Comparison of ENCODE assay signal across 9 cellular contexts in the genomic region with DNA sequence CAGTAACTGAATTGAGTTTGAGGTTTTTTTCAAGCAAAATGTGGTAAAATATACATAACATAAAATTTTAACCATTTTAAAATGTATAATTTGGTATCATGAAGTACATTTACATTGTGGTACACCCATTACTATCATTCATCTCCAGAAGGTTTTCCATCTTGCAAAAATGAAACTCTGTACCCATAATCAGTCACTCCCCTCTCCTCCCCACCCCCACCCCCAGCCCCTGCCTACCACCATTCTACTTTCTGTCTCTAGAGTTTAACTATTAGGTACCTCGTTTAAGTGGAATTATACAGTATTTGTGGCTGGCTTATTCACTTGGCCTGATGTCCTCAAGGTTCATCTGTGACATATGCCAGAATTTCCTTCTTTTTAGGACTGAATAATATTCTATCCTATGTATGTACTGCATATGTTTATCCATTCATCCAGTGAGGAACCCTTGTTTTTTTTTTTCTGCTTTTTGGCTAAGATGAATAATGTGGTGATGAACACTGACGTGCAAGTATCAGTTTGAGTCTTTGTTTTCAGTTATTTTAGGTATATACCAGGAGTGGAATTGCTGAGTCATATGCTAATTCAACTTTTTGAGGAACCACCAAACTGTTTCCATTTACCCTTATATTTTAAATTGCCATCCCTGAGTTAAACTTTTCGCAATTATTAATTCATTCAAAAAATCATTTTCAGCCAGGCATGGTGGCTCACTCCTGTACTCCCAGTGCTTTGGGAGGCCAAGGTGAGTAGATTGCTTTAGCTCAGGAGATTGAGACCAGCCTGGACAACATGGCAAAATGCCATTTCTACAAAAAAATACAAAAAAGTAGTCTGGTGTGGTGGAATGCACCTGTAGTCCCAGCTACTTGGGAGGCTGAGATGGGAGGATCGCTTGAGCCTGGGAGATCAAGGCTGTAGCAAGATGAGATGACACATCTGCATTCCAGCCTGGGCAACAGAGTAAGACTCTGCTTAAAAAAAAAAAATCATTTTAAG.
A peak's percentile ranks its signal among the peaks of the same experiment; 100 is the strongest.
DNase-seq lines count a peak whose midpoint lies in the region; ATAC-seq, FAIRE-seq and TF ChIP-seq lines count a peak whose summit lies in the region.
"Had no signal": no experiment of that assay in that cellular context is flagged by ENCODE, and none has a peak within 500 bp of the region (broad histone marks: within the 10 kb centered on the region; RNA-seq: fewer than 3 reads in every experiment).

No MANE protein-coding gene starts in this region.

- intact Hi-C loops in HCT116 (cut with micrococcal nuclease): no loop called here
- intact Hi-C loops in dendritic cell treated with granulocyte-macrophage colony-stimulating factor and Interleukin-4, amounts not matched to agents 40 ng/mL and 50 ng/mL, for 4 days (cut with micrococcal nuclease): loop anchor here (1.0 kb wide), 1 partner anchor 15 kb away; no protein-coding TSS in a partner anchor
- intact Hi-C loops in kidney (cut with DNase I): no loop called here

- BruUV-seq in HCT116 (replicated peaks; lab: Mats Ljungman, UMichigan): no TSS peak

- no peak overlapping the region for H2AFZ ChIP-seq in HCT116 (ENCODE audit: low read depth, low read length, poor library complexity, severe bottlenecking)

- H3K4me3 ChIP-seq in HCT116 (replicated peaks in 1 of 2; ENCODE audit: low read depth in 1 of 2, low read length in 2 of 2) (no peak overlapping the region), kidney (ENCODE audit: low read length in 2 of 2) (no peak overlapping the region)

- H3K27me3 Mint-ChIP-seq in dendritic cell treated with granulocyte-macrophage colony-stimulating factor and Interleukin-4, amounts not matched to agents 40 ng/mL and 50 ng/mL, for 4 days: no peaks in the 10 kb centered on the region

- H3K4me1 Mint-ChIP-seq in dendritic cell treated with granulocyte-macrophage colony-stimulating factor and Interleukin-4, amounts not matched to agents 40 ng/mL and 50 ng/mL, for 4 days (ENCODE audit: low read depth): peaks cover 63% of the 10 kb centered on the region
- H3K4me1 Mint-ChIP-seq: IgD-negative memory B cell had no signal

- peak overlapping the region; percentile 69; the same call in 1 of the 2 replicates for H3K27ac ChIP-seq in HCT116 (ENCODE audit: low read depth, low read length)
- H3K27ac ChIP-seq in kidney (ENCODE audit: low read depth in 2 of 2, low read length in 2 of 2): no peak overlapping the region

- no peaks in the 10 kb centered on the region for H3K9me2 ChIP-seq in HCT116 (ENCODE audit: insufficient read depth)

- H3K9me3 ChIP-seq in HCT116 (ENCODE audit: control insufficient read depth in 1 of 2, insufficient read depth in 1 of 2, low read depth in 1 of 2, low read length in 2 of 2) (no peaks in the 10 kb centered on the region), kidney (ENCODE audit: control insufficient read depth in 1 of 2, low read length in 2 of 2) (no peaks in the 10 kb centered on the region)

- H3K27me3 ChIP-seq in HCT116 (ENCODE audit: insufficient read depth, low read length): no peaks in the 10 kb centered on the region

- H3K4me1 ChIP-seq in HCT116 (ENCODE audit: control insufficient read depth in 1 of 2, insufficient read depth in 2 of 2, low read length in 2 of 2) (peaks cover 52 to 99% of the 10 kb centered on the region in 2 experiments), kidney (ENCODE audit: control insufficient read depth in 1 of 2, insufficient read depth in 1 of 2, low read depth in 1 of 2, low read length in 2 of 2) (peaks cover 0 to 3% of the 10 kb centered on the region in 2 donors)

- H3K9ac ChIP-seq in HCT116 (ENCODE audit: low read length): peak overlapping the region; percentile 32; the same call in 1 of the 2 replicates
- no peak overlapping the region for H3K9ac ChIP-seq in kidney (ENCODE audit: low read length in 2 of 2)

- POLR2A ChIA-PET in HCT116 (lab: Charles Lee): no interaction called here

- ATAC-seq in HCT116: no peak

- TF ChIP-seq CTCF in HCT116 (IDR thresholded peaks at IDR 0.05 in 2 of 3, conservative IDR thresholded peaks at IDR 0.05 in 1 of 3; ENCODE audit: borderline replicate concordance in 1 of 3, insufficient read depth in 1 of 3, low read depth in 2 of 3, low read length in 2 of 3) (no peak), kidney (IDR thresholded peaks at IDR 0.05; ENCODE audit: borderline replicate concordance, extremely low read depth, insufficient read depth) (no peak)

- no peak for TF ChIP-seq RAD21 in HCT116 (IDR thresholded peaks at IDR 0.05; ENCODE audit: low read depth)

- no peak for TF ChIP-seq POLR2A in HCT116 (IDR thresholded peaks at IDR 0.05; ENCODE audit: borderline replicate concordance, extremely low read depth, insufficient read depth, insufficient read length)

- H3K79me2 ChIP-seq in HCT116 (ENCODE audit: insufficient read depth, low read length): peaks cover 8% of the 10 kb centered on the region; the same call in 1 of the 2 replicates

- H3K4me2 ChIP-seq in HCT116 (ENCODE audit: low read length): peak overlapping the region; percentile 74

- no peaks in the 10 kb centered on the region for H3K36me3 ChIP-seq in HCT116 (ENCODE audit: control insufficient read depth in 1 of 2, insufficient read depth in 2 of 2, low read length in 2 of 2)
- no peaks in the 10 kb centered on the region for H3K36me3 ChIP-seq in kidney (ENCODE audit: control insufficient read depth in 1 of 2, insufficient read depth in 2 of 2, low read length in 2 of 2)

- RAD21 ChIA-PET in HCT116 (lab: Charles Lee; ENCODE audit: low non-redundant PET in 1 of 2, low total read pairs in 2 of 2, uncharacterized antibody in 2 of 2, unreplicated experiment in 2 of 2): no interaction called here

- CTCF ChIA-PET in HCT116 (lab: Charles Lee): no interaction called here

- peak overlapping the region; percentile 41 for H3K4me3 Mint-ChIP-seq in dendritic cell treated with granulocyte-macrophage colony-stimulating factor and Interleukin-4, amounts not matched to agents 40 ng/mL and 50 ng/mL, for 4 days
- H3K4me3 Mint-ChIP-seq: IgD-negative memory B cell had no signal

- H4K20me1 ChIP-seq in HCT116 (ENCODE audit: insufficient read depth): no peaks in the 10 kb centered on the region

- H3K27ac Mint-ChIP-seq in dendritic cell treated with granulocyte-macrophage colony-stimulating factor and Interleukin-4, amounts not matched to agents 40 ng/mL and 50 ng/mL, for 4 days: peak overlapping the region; percentile 67
- H3K27ac Mint-ChIP-seq: IgD-negative memory B cell had no signal

- H3K36me3 Mint-ChIP-seq in dendritic cell treated with granulocyte-macrophage colony-stimulating factor and Interleukin-4, amounts not matched to agents 40 ng/mL and 50 ng/mL, for 4 days (ENCODE audit: low read depth): peaks cover 20% of the 10 kb centered on the region

- no peak for DNase-seq in GM18507 (ENCODE audit: extremely low spot score, insufficient read length, low read depth)
- DNase-seq in HCT116 (ENCODE audit: low read depth, low spot score): no peak
- peak; percentile 94 for DNase-seq in MV-4-11 (lab: John Stamatoyannopoulos, UW)
- DNase-seq in iPS-NIHi11 (ENCODE audit: low spot score): no peak
- DNase-seq in NCI-H1092 (lab: John Stamatoyannopoulos, UW): no peak
- no peak for DNase-seq in kidney
- DNase-seq in SHP77 (lab: John Stamatoyannopoulos, UW): no peak

- FAIRE-seq in GM18507 (lab: Jason Lieb, UNC): peak; percentile 63
- FAIRE-seq in kidney (lab: Jason Lieb, UNC): no peak

- no peaks in the 10 kb centered on the region for H3K9me3 Mint-ChIP-seq in dendritic cell treated with granulocyte-macrophage colony-stimulating factor and Interleukin-4, amounts not matched to agents 40 ng/mL and 50 ng/mL, for 4 days

TF ChIP-seq in HCT116, 20 proteins besides CTCF, POLR2A, EP300 and RAD21:
- TF ChIP-seq SIN3A (IDR thresholded peaks at IDR 0.05; ENCODE audit: low read depth) (no peak), CEBPB (IDR thresholded peaks at IDR 0.05; ENCODE audit: low read depth) (no peak), SRF (IDR thresholded peaks at IDR 0.05; ENCODE audit: low read depth) (no peak), FOSL1 (IDR thresholded peaks at IDR 0.05; ENCODE audit: low read depth) (peak; percentile 61; the same call in 1 of the 2 replicates), JUND (IDR thresholded peaks at IDR 0.05) (peak; percentile 53)
